Comparison of ENCODE assay signal across 9 cellular contexts in genomic region chr4:76090241-76090691, GRCh38. TPM values are rescaled to one million over a fixed set of nuclear protein-coding genes. Genes with fewer than 3 reads are reported as not detected.
A peak's percentile ranks its signal among the peaks of the same experiment; 100 is the strongest.
DNase-seq lines count a peak whose midpoint lies in the region; ATAC-seq, FAIRE-seq and TF ChIP-seq lines count a peak whose summit lies in the region.
"Had no signal": no experiment of that assay in that cellular context is flagged by ENCODE, and none has a peak within 500 bp of the region (broad histone marks: within the 10 kb centered on the region; RNA-seq: fewer than 3 reads in every experiment).

No MANE protein-coding gene starts in this region.

- H3K9me3 ChIP-seq in adrenal gland (replicated peaks in 1 of 3) (no peaks in the 10 kb centered on the region), HepG2 (ENCODE audit: low read length) (no peaks in the 10 kb centered on the region)

- BruUV-seq in HepG2 (replicated peaks; lab: Mats Ljungman, UMichigan) = no TSS peak

- H3K4me2 ChIP-seq in HepG2 (ENCODE audit: low read depth, low read length) = peak overlapping the region; percentile 20; the same call in 1 of the 2 replicates

- in situ Hi-C loops in HepG2 (cut with HindIII; ENCODE audit: extremely low pct_ligation_motif_present, low pct_unique_long_range_greater_than_20kb) = no loop called here

- no peaks in the 10 kb centered on the region for H3K79me2 ChIP-seq in HepG2 (ENCODE audit: insufficient read depth, low read length)

- TF ChIP-seq EP300 in HepG2 (IDR thresholded peaks at IDR 0.05; ENCODE audit: low read depth in 2 of 2, low read length in 2 of 2) (no peak), HepG2 (CRISPR knock-in tag; IDR thresholded peaks at IDR 0.05; ENCODE audit: borderline replicate concordance) (no peak)

- H3K4me3 ChIP-seq in adrenal gland (no peak overlapping the region), HepG2 (replicated peaks in 1 of 3; ENCODE audit: insufficient read depth in 1 of 3, low read depth in 2 of 3, low read length in 3 of 3) (no peak overlapping the region)

- CTCF ChIA-PET in GM10248 (lab: Yijun Ruan, JAX) (interaction anchor here (1.5 kb wide), 1 partner anchor 37 kb away, joined by 3 read pairs; no protein-coding TSS in a partner anchor), HepG2 (lab: Yijun Ruan, JAX; ENCODE audit: low intra/inter-chr PET ratio, low total read pairs) (no interaction called here)

- WGBS in adrenal gland, 4 donors = 9 to 37% (median 11%) methylated on average over 7 of the region's 7 CpGs
- 21% methylated on average over 7 of the region's 7 CpGs for WGBS in HepG2 (ENCODE audit: low lambda C conversion rate)

- H3K27me3 ChIP-seq in adrenal gland (no peaks in the 10 kb centered on the region), HepG2 (ENCODE audit: control insufficient read depth in 1 of 2, insufficient read depth in 2 of 2, low read length in 2 of 2) (no peaks in the 10 kb centered on the region)

- H3K36me3 ChIP-seq in adrenal gland (replicated peaks in 1 of 2) (no peaks in the 10 kb centered on the region), HepG2 (replicated peaks in 1 of 2; ENCODE audit: control insufficient read depth in 1 of 2, insufficient read depth in 2 of 2, low read length in 2 of 2) (no peaks in the 10 kb centered on the region)

- ATAC-seq in HG03469 (IDR thresholded peaks at IDR 0.05; ENCODE audit: unreplicated experiment) (peak; percentile 78), HepG2 (no peak), HG02840 (IDR thresholded peaks at IDR 0.05; ENCODE audit: low FRiP score, unreplicated experiment) (no peak)

- H3K9ac ChIP-seq in HepG2 (ENCODE audit: insufficient read depth, low read depth, low read length) = no peak overlapping the region

- H4K20me1 ChIP-seq in HepG2 (ENCODE audit: insufficient read depth, low read length) = no peaks in the 10 kb centered on the region

- H3K4me1 ChIP-seq in adrenal gland (replicated peaks in 1 of 2) (peaks cover 0 to 20% of the 10 kb centered on the region in 2 donors), HepG2 (ENCODE audit: insufficient read depth, low read length) (peaks cover 13% of the 10 kb centered on the region)

- TF ChIP-seq CTCF in GM10248 (IDR thresholded peaks at IDR 0.05; ENCODE audit: control extremely low read depth, extremely low read depth, low read depth, missing control alignments) = no peak
- TF ChIP-seq CTCF in adrenal gland (IDR thresholded peaks at IDR 0.05) = no peak
- TF ChIP-seq CTCF in HepG2 (CRISPR knock-in tag; IDR thresholded peaks at IDR 0.05) = no peak

- H3K27ac ChIP-seq in adrenal gland = peak overlapping the region in 4 of 5 donors; percentile 61 to 83 (median 74)
- no peak overlapping the region for H3K27ac ChIP-seq in HepG2 (ENCODE audit: extremely low read length, insufficient read depth, low read length)

- TF ChIP-seq POLR2A in adrenal gland (IDR thresholded peaks at IDR 0.05) = peak in 1 of 2 donors; percentile 33
- TF ChIP-seq POLR2A in HepG2 (IDR thresholded peaks at IDR 0.05; ENCODE audit: insufficient read depth in 1 of 2, low read depth in 2 of 2, low read length in 2 of 2) = no peak

- no peak overlapping the region for H2AFZ ChIP-seq in HepG2 (ENCODE audit: low read length)

- FAIRE-seq in HepG2 (lab: Jason Lieb, UNC) = no peak

- POLR2A ChIA-PET in GM10248 (lab: Yijun Ruan, JAX) (no interaction called here), HepG2 (lab: Yijun Ruan, JAX) (no interaction called here)

- peak; percentile 41 for DNase-seq in GM10248 (ENCODE audit: extremely low spot score)
- DNase-seq in adrenal gland = peak; percentile 51 to 89 (median 83)
- peak; percentile 13 for DNase-seq in HepG2 (ENCODE audit: low spot score)
- DNase-seq in NCI-H1105 treated with DMSO at 0.1 percent for 48 hours (lab: John Stamatoyannopoulos, UW) = no peak
- DNase-seq in DMS53 (lab: John Stamatoyannopoulos, UW) = no peak
- no peak for DNase-seq in NCI-H2227 (lab: John Stamatoyannopoulos, UW; ENCODE audit: unreplicated experiment)

- intact Hi-C loops in adrenal gland (cut with DNase I) (no loop called here), HepG2 (cut with micrococcal nuclease; ENCODE audit: unreplicated experiment) (no loop called here)

- TF ChIP-seq RAD21 in HepG2 (CRISPR knock-in tag; IDR thresholded peaks at IDR 0.05) = no peak

TF ChIP-seq in HepG2, 621 proteins besides CTCF, POLR2A, EP300 and RAD21 (continues in another document):
- peak; percentile 56; the same call in 1 of the 2 replicates for TF ChIP-seq CEBPB (IDR thresholded peaks at IDR 0.05; ENCODE audit: borderline replicate concordance, low read depth, low read length)

RNA-seq across cellular contexts. Expression of gene ART3, which starts 15.8 kb away (rescaled TPM):
- total RNA-seq in adrenal gland (under 1 TPM in 1 of 8 donors, not detected in 7; 0.70 TPM), HepG2 (2016; rRNA removed; fragmentation: Illumina TruSeq; extraction: Trizol) (not detected in 2 replicates)
- polyA plus RNA-seq in adrenal gland (under 1 TPM; 0.16 to 0.88 (median 0.55) TPM), HepG2 (2011; rRNA removed) (not detected in 2 replicates)
- total RNA-seq in HepG2 (2016; cell fraction: cytosol; rRNA removed; fragmentation: Illumina TruSeq; extraction: Trizol; ENCODE audit: low read depth) = not detected in 2 replicates
- total RNA-seq in HepG2 (2016; cell fraction: insoluble cytoplasmic fraction; rRNA removed; fragmentation: Illumina TruSeq; extraction: Trizol) = not detected in 2 replicates
- not detected in 2 replicates for total RNA-seq in HepG2 (2016; cell fraction: membrane; rRNA removed; fragmentation: Illumina TruSeq; extraction: Trizol)
- total RNA-seq in HepG2 (2016; cell fraction: nucleus; rRNA removed; fragmentation: Illumina TruSeq; extraction: Trizol) = not detected in 2 replicates
- not detected in 2 replicates for polyA plus RNA-seq in HepG2 (2011; cell fraction: cytosol; rRNA removed)
- not detected in 2 replicates for polyA plus RNA-seq in HepG2 (2011; cell fraction: nucleus; rRNA removed)
- not detected in 2 replicates for polyA plus RNA-seq in HepG2 (2012)
- not detected in 2 replicates for polyA plus RNA-seq in HepG2 (2016; cell fraction: cytosol; fragmentation: Illumina TruSeq; extraction: Trizol; ENCODE audit: low read depth)
- polyA plus RNA-seq in HepG2 (2016; cell fraction: insoluble cytoplasmic fraction; fragmentation: Illumina TruSeq; extraction: Trizol; ENCODE audit: low read depth) = not detected in 2 replicates
- not detected in 2 replicates for polyA plus RNA-seq in HepG2 (2016; cell fraction: membrane; fragmentation: Illumina TruSeq; extraction: Trizol; ENCODE audit: low read depth)
- polyA plus RNA-seq in HepG2 (2016; cell fraction: nucleus; fragmentation: Illumina TruSeq; extraction: Trizol; ENCODE audit: insufficient read depth, low read depth) = not detected in 2 replicates
- not detected in 2 replicates for polyA minus RNA-seq in HepG2 (2011; rRNA and poly(A)+ RNA removed; ENCODE audit: low replicate concordance)
- polyA minus RNA-seq in HepG2 (2011; cell fraction: cytosol; rRNA and poly(A)+ RNA removed) = not detected in 2 replicates
- not detected in 2 replicates for polyA minus RNA-seq in HepG2 (2011; cell fraction: nucleus; rRNA and poly(A)+ RNA removed)
- total RNA-seq: dermis microvascular lymphatic vessel endothelial cell had no signal

RNA-seq across cellular contexts. Expression of gene CXCL11, which starts 54.4 kb away (rescaled TPM):
- under 1 TPM in 2 of 8 donors, not detected in 6; 0.61 to 0.98 TPM for total RNA-seq in adrenal gland
- 1 to 10 TPM in 1 of 3 donors, under 1 TPM in 2; 0.10 to 1.2 (median 0.24) TPM for polyA plus RNA-seq in adrenal gland
- not detected in 2 replicates for total RNA-seq in HepG2 (2016; rRNA removed; fragmentation: Illumina TruSeq; extraction: Trizol)
- not detected in 2 replicates for total RNA-seq in HepG2 (2016; cell fraction: cytosol; rRNA removed; fragmentation: Illumina TruSeq; extraction: Trizol; ENCODE audit: low read depth)
- total RNA-seq in HepG2 (2016; cell fraction: insoluble cytoplasmic fraction; rRNA removed; fragmentation: Illumina TruSeq; extraction: Trizol) = not detected in 2 replicates
- not detected in 2 replicates for total RNA-seq in HepG2 (2016; cell fraction: membrane; rRNA removed; fragmentation: Illumina TruSeq; extraction: Trizol)
- not detected in 2 replicates for total RNA-seq in HepG2 (2016; cell fraction: nucleus; rRNA removed; fragmentation: Illumina TruSeq; extraction: Trizol)
- 0.08 TPM in 1 of 2 replicates, not detected in the other for polyA plus RNA-seq in HepG2 (2011; rRNA removed)
- not detected in 2 replicates for polyA plus RNA-seq in HepG2 (2011; cell fraction: cytosol; rRNA removed)
- polyA plus RNA-seq in HepG2 (2011; cell fraction: nucleus; rRNA removed) = not detected in 2 replicates
- not detected in 2 replicates for polyA plus RNA-seq in HepG2 (2012)
- 0.06 TPM in 1 of 2 replicates, not detected in the other for polyA plus RNA-seq in HepG2 (2016; cell fraction: cytosol; fragmentation: Illumina TruSeq; extraction: Trizol; ENCODE audit: low read depth)
- not detected in 2 replicates for polyA plus RNA-seq in HepG2 (2016; cell fraction: insoluble cytoplasmic fraction; fragmentation: Illumina TruSeq; extraction: Trizol; ENCODE audit: low read depth)
- not detected in 2 replicates for polyA plus RNA-seq in HepG2 (2016; cell fraction: membrane; fragmentation: Illumina TruSeq; extraction: Trizol; ENCODE audit: low read depth)
- polyA plus RNA-seq in HepG2 (2016; cell fraction: nucleus; fragmentation: Illumina TruSeq; extraction: Trizol; ENCODE audit: insufficient read depth, low read depth) = not detected in 2 replicates
- polyA minus RNA-seq in HepG2 (2011; rRNA and poly(A)+ RNA removed; ENCODE audit: low replicate concordance) = not detected in 2 replicates
- polyA minus RNA-seq in HepG2 (2011; cell fraction: cytosol; rRNA and poly(A)+ RNA removed) = not detected in 2 replicates
- polyA minus RNA-seq in HepG2 (2011; cell fraction: nucleus; rRNA and poly(A)+ RNA removed) = not detected in 2 replicates

RNA-seq across cellular contexts. Expression of gene NUP54, which starts 57.9 kb away (rescaled TPM):
- total RNA-seq in adrenal gland (10 to 100 TPM; 10.8 to 37.7 (median 22.8) TPM), HepG2 (2016; rRNA removed; fragmentation: Illumina TruSeq; extraction: Trizol) (69.3 and 90.0 TPM in 2 replicates)
- polyA plus RNA-seq in adrenal gland (10 to 100 TPM; 19.5 to 22.0 (median 21.6) TPM), HepG2 (2011; rRNA removed) (22.9 and 36.1 TPM in 2 replicates)
- total RNA-seq in HepG2 (2016; cell fraction: cytosol; rRNA removed; fragmentation: Illumina TruSeq; extraction: Trizol; ENCODE audit: low read depth) = 120 and 132 TPM in 2 replicates
- total RNA-seq in HepG2 (2016; cell fraction: insoluble cytoplasmic fraction; rRNA removed; fragmentation: Illumina TruSeq; extraction: Trizol) = 67.1 and 86.7 TPM in 2 replicates
- total RNA-seq in HepG2 (2016; cell fraction: membrane; rRNA removed; fragmentation: Illumina TruSeq; extraction: Trizol) = 51.2 and 67.2 TPM in 2 replicates
- total RNA-seq in HepG2 (2016; cell fraction: nucleus; rRNA removed; fragmentation: Illumina TruSeq; extraction: Trizol) = 49.9 and 54.3 TPM in 2 replicates
- 14.6 and 21.0 TPM in 2 replicates for polyA plus RNA-seq in HepG2 (2011; cell fraction: cytosol; rRNA removed)
- polyA plus RNA-seq in HepG2 (2011; cell fraction: nucleus; rRNA removed) = 12.2 and 15.9 TPM in 2 replicates
- 20.9 and 27.3 TPM in 2 replicates for polyA plus RNA-seq in HepG2 (2012)
- 6.2 and 8.0 TPM in 2 replicates for polyA plus RNA-seq in HepG2 (2016; cell fraction: cytosol; fragmentation: Illumina TruSeq; extraction: Trizol; ENCODE audit: low read depth)
- polyA plus RNA-seq in HepG2 (2016; cell fraction: insoluble cytoplasmic fraction; fragmentation: Illumina TruSeq; extraction: Trizol; ENCODE audit: low read depth) = 58.3 and 59.3 TPM in 2 replicates
- polyA plus RNA-seq in HepG2 (2016; cell fraction: membrane; fragmentation: Illumina TruSeq; extraction: Trizol; ENCODE audit: low read depth) = 14.5 and 14.7 TPM in 2 replicates
- 60.9 and 62.3 TPM in 2 replicates for polyA plus RNA-seq in HepG2 (2016; cell fraction: nucleus; fragmentation: Illumina TruSeq; extraction: Trizol; ENCODE audit: insufficient read depth, low read depth)
- polyA minus RNA-seq in HepG2 (2011; rRNA and poly(A)+ RNA removed; ENCODE audit: low replicate concordance) = 31.7 and 31.8 TPM in 2 replicates
- polyA minus RNA-seq in HepG2 (2011; cell fraction: cytosol; rRNA and poly(A)+ RNA removed) = 35.0 and 35.8 TPM in 2 replicates
- polyA minus RNA-seq in HepG2 (2011; cell fraction: nucleus; rRNA and poly(A)+ RNA removed) = 48.5 and 64.5 TPM in 2 replicates

Comparison
In these comparisons a context has a peak if more than half of its experiments do, and no peak if none do; other contexts are left out.
1. DNase-seq: peak in GM10248 (single experiment), adrenal gland (7 of 7) and HepG2 (single experiment); none in NCI-H1105 treated with DMSO at 0.1 percent for 48 hours (single experiment), DMS53 (single experiment) and NCI-H2227 (single experiment).